In the genomic region with DNA sequence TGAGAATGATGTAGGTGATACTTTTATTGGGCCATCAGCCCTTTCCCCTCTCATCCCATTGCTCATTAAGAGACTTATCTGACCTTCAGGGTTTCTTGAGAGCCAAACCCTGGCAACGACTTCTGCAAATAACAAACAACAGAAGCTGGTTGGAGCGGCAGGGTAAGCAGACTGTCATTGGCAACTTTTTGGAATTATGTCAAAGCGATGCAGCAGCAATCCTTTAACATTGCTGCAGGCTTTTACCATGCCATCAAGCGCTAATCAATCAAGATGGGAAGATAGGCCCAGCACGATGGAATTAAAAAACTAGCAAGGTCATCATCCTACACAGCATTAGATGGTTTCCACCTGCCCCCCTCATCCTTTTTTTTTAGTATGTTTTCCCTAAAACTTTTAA, we compare ENCODE assay signal across 24 cellular contexts.
"Had no signal": no experiment of that assay in that cellular context is flagged by ENCODE, and none has a peak within 500 bp of the region (broad histone marks: within the 10 kb centered on the region; RNA-seq: fewer than 3 reads in every experiment).

No MANE protein-coding gene starts in this region.

- H3K4me3 ChIP-seq: ascending aorta, cardiac muscle cell, coronary artery, dorsolateral prefrontal cortex, lung, ovary, suprapubic skin, tibial nerve had no signal

- H3K9me3 ChIP-seq: ascending aorta, ovary, suprapubic skin, tibial nerve had no signal

- H3K36me3 ChIP-seq: ascending aorta, cardiac muscle cell, ovary, suprapubic skin, tibial nerve had no signal

- H3K27me3 ChIP-seq: ascending aorta, cardiac muscle cell, dorsolateral prefrontal cortex, ovary, suprapubic skin, tibial nerve had no signal

- ATAC-seq: left lobe of liver; stimulated activated naive B cell treated with anti-CD40 and anti-IgM and Interleukin-4, amounts not matched to agents 10 μg/mL and 1 μg/mL and 100 μg/mL, for 72 hours had no signal

- DNase-seq: activated CD4-positive, alpha-beta T cell treated with anti-CD3 and anti-CD28 coated beads for 4 hours; activated CD4-positive, alpha-beta T cell treated with anti-CD3 and anti-CD28 coated beads, Interleukin-2, amount 50 U/mL, for 4 hours; activated effector memory CD4-positive, alpha-beta T cell treated with anti-CD3 and anti-CD28 coated beads, Interleukin-2, amount 50 U/mL, for 16 hours; activated naive CD4-positive, alpha-beta T cell treated with anti-CD3 and anti-CD28 coated beads, Interleukin-2, amount 10 ng/mL, durations not matched to agents 7 days and 5 days; activated naive CD8-positive, alpha-beta T cell treated with anti-CD3 and anti-CD28 coated beads, Interleukin-2, amount 10 ng/mL, durations not matched to agents 7 days and 5 days; activated T-cell treated with anti-CD3 and anti-CD28 coated beads for 4 hours; dorsolateral prefrontal cortex; effector memory CD4-positive, alpha-beta T cell; glutamatergic neuron; hippocampal formation; immature natural killer cell; kidney glomerular epithelial cell; naive B cell; ovary; stimulated activated CD4-positive, alpha-beta T cell treated with anti-CD3 and anti-CD28 coated beads, Interleukin-15, amount 100 ng/mL, for 24 hours; stimulated activated CD4-positive, alpha-beta T cell treated with anti-CD3 and anti-CD28 coated beads, Interleukin-2, amount 100 ng/mL, for 24 hours; stimulated activated naive B cell treated with anti-CD40 and anti-IgM and Interleukin-4, amounts not matched to agents 10 μg/mL and 1 μg/mL and 100 μg/mL, for 72 hours had no signal

- H3K27ac ChIP-seq: ascending aorta, cardiac muscle cell, coronary artery, dorsolateral prefrontal cortex, ovary, suprapubic skin, tibial nerve had no signal

- H3K4me1 ChIP-seq: suprapubic skin had no signal
